ENCODE assay signal across 20 cellular contexts in genomic region chr2:175567435-175568061, GRCh38.
A peak's percentile ranks its signal among the peaks of the same experiment; 100 is the strongest.
DNase-seq lines count a peak whose midpoint lies in the region; ATAC-seq and TF ChIP-seq lines count a peak whose summit lies in the region.
"Had no signal": no experiment of that assay in that cellular context is flagged by ENCODE, and none has a peak within 500 bp of the region (broad histone marks: within the 10 kb centered on the region; RNA-seq: fewer than 3 reads in every experiment).

No MANE protein-coding gene starts in this region.

- H3K4me2 ChIP-seq in MM.1S (ENCODE audit: low read depth, low read length) = peak overlapping the region; percentile 28; the same call in 1 of the 2 replicates
- H3K4me2 ChIP-seq in neural progenitor cell = no peak overlapping the region
- H3K4me2 ChIP-seq: BLaER1 had no signal

- DNase-seq in NOMO-1 treated with DMSO at 0.1 percent for 48 hours (lab: John Stamatoyannopoulos, UW; ENCODE audit: unreplicated experiment) (peak; percentile 27), NOMO-1 treated with dmso at 0.1 percent for 144 hours (lab: John Stamatoyannopoulos, UW; ENCODE audit: unreplicated experiment) (no peak), MM.1S (peak; percentile 22), endodermal cell (peak; percentile 60), neural progenitor cell (ENCODE audit: low spot score) (no peak), SHP77 treated with DMSO at 0.1 percent for 48 hours (lab: John Stamatoyannopoulos, UW) (no peak), GM19240 (ENCODE audit: insufficient read length, low spot score) (no peak)
- DNase-seq: 8988T; activated CD8-positive, alpha-beta T cell treated with anti-CD3 and anti-CD28 coated beads, Interleukin-2, amount 10 ng/mL, durations not matched to agents 7 days and 5 days; activated T-cell treated with anti-CD3 and anti-CD28 coated beads, Interleukin-2, amount 50 U/mL, for 72 hours; dorsolateral prefrontal cortex; erythroblast; naive thymus-derived CD4-positive, alpha-beta T cell; NCI-H187 treated with DMSO at 0.1 percent for 48 hours; tibial artery had no signal

- H3K4me1 ChIP-seq in MM.1S (ENCODE audit: low read length) = no peaks in the 10 kb centered on the region
- no peaks in the 10 kb centered on the region for H3K4me1 ChIP-seq in endodermal cell (ENCODE audit: control insufficient read depth, insufficient read depth, low read length)
- peaks cover 8% of the 10 kb centered on the region for H3K4me1 ChIP-seq in neural progenitor cell
- H3K4me1 ChIP-seq: BLaER1, breast epithelium, prostate gland, tibial artery had no signal

- H3F3A ChIP-seq in MM.1S (ENCODE audit: insufficient read depth, low read length) = no peaks in the 10 kb centered on the region
- no peaks in the 10 kb centered on the region for H3F3A ChIP-seq in neural progenitor cell (ENCODE audit: low read depth)

- ATAC-seq in HG03280 (IDR thresholded peaks at IDR 0.05; ENCODE audit: unreplicated experiment) = no peak
- ATAC-seq: activated CD8-positive, alpha-beta T cell treated with anti-CD3 and anti-CD28 coated beads, Interleukin-2, amount 10 ng/mL, durations not matched to agents 7 days and 5 days; activated T-cell treated with anti-CD3 and anti-CD28 coated beads, Interleukin-2, amount 50 U/mL, for 72 hours; naive thymus-derived CD4-positive, alpha-beta T cell had no signal

- H3K9me2 ChIP-seq in MM.1S (replicated peaks; ENCODE audit: insufficient read depth, low read length) = no peaks in the 10 kb centered on the region

- WGBS in endodermal cell (ENCODE audit: insufficient coverage in 1 of 2, insufficient read length in 1 of 2), 2 experiments = 64% methylated on average over 4 of the region's 4 CpGs; no CpG with 5 or more reads in 1 of the 2 experiments

- H3K27me3 Mint-ChIP-seq in endodermal cell (ENCODE audit: insufficient read depth) = no peaks in the 10 kb centered on the region
- no peaks in the 10 kb centered on the region for H3K27me3 Mint-ChIP-seq in neural progenitor cell (ENCODE audit: insufficient read depth, low read depth)

- H3K27me3 ChIP-seq in MM.1S (replicated peaks; ENCODE audit: insufficient read depth, low read length) (no peaks in the 10 kb centered on the region), endodermal cell (ENCODE audit: control insufficient read depth, insufficient read depth, low read length, poor library complexity, severe bottlenecking) (no peaks in the 10 kb centered on the region), neural progenitor cell (no peaks in the 10 kb centered on the region)
- H3K27me3 ChIP-seq: BLaER1, breast epithelium, tibial artery had no signal

- H4K20me1 ChIP-seq in MM.1S (ENCODE audit: insufficient read depth, low read length) = no peaks in the 10 kb centered on the region
- no peaks in the 10 kb centered on the region for H4K20me1 ChIP-seq in neural progenitor cell (ENCODE audit: low read depth)
- H4K20me1 ChIP-seq: BLaER1 had no signal

- H3K9ac ChIP-seq in MM.1S (ENCODE audit: low read length) = no peak overlapping the region
- no peak overlapping the region for H3K9ac ChIP-seq in endodermal cell (ENCODE audit: extremely low read depth, low read length, poor library complexity, severe bottlenecking)
- no peak overlapping the region for H3K9ac ChIP-seq in neural progenitor cell
- H3K9ac ChIP-seq: BLaER1 had no signal

- H2AFZ ChIP-seq in MM.1S (ENCODE audit: low read length) (peak overlapping the region; percentile 73), neural progenitor cell (replicated peaks) (no peak overlapping the region)

- no peaks in the 10 kb centered on the region for H3K9me3 Mint-ChIP-seq in endodermal cell
- H3K9me3 Mint-ChIP-seq in neural progenitor cell = no peaks in the 10 kb centered on the region
- H3K9me3 Mint-ChIP-seq: activated T-cell treated with anti-CD3 and anti-CD28 coated beads, Interleukin-2, amount 50 U/mL, for 72 hours; T-helper 1 cell treated with Interleukin-12 subunit alpha and Interleukin-12 subunit beta and Interleukin-4 antibody, amounts not matched to agents 30 μg/mL and 1 μg/mL, for 36 hours had no signal

- H3K36me3 Mint-ChIP-seq in endodermal cell (ENCODE audit: low read depth) = no peaks in the 10 kb centered on the region
- no peaks in the 10 kb centered on the region for H3K36me3 Mint-ChIP-seq in neural progenitor cell
- H3K36me3 Mint-ChIP-seq: naive thymus-derived CD4-positive, alpha-beta T cell had no signal

- no peak for TF ChIP-seq CTCF in MM.1S (IDR thresholded peaks at IDR 0.05; ENCODE audit: low read length)
- no peak for TF ChIP-seq CTCF in endodermal cell (conservative IDR thresholded peaks at IDR 0.05)
- TF ChIP-seq CTCF in neural progenitor cell (IDR thresholded peaks at IDR 0.05) = no peak

- no peaks in the 10 kb centered on the region for H3K9me3 ChIP-seq in MM.1S (replicated peaks; ENCODE audit: insufficient read depth, low read length)
- no peaks in the 10 kb centered on the region for H3K9me3 ChIP-seq in endodermal cell (ENCODE audit: control insufficient read depth, low read length)
- no peaks in the 10 kb centered on the region for H3K9me3 ChIP-seq in neural progenitor cell (ENCODE audit: low read depth)
- H3K9me3 ChIP-seq: BLaER1, breast epithelium, prostate gland, tibial artery had no signal

- H3K36me3 ChIP-seq in MM.1S (replicated peaks; ENCODE audit: insufficient read depth, low read length) (no peaks in the 10 kb centered on the region), endodermal cell (ENCODE audit: control insufficient read depth, insufficient read depth, low read length) (no peaks in the 10 kb centered on the region), neural progenitor cell (no peaks in the 10 kb centered on the region)
- H3K36me3 ChIP-seq: BLaER1, breast epithelium, prostate gland, tibial artery had no signal

- H3K4me3 Mint-ChIP-seq in endodermal cell (no peak overlapping the region), neural progenitor cell (no peak overlapping the region)
- H3K4me3 Mint-ChIP-seq: activated CD8-positive, alpha-beta T cell treated with anti-CD3 and anti-CD28 coated beads, Interleukin-2, amount 10 ng/mL, durations not matched to agents 7 days and 5 days; activated T-cell treated with anti-CD3 and anti-CD28 coated beads, Interleukin-2, amount 50 U/mL, for 72 hours; naive thymus-derived CD4-positive, alpha-beta T cell; T-helper 1 cell treated with Interleukin-12 subunit alpha and Interleukin-12 subunit beta and Interleukin-4 antibody, amounts not matched to agents 30 μg/mL and 1 μg/mL, for 36 hours had no signal

- H3K4me1 Mint-ChIP-seq in endodermal cell = peaks cover 11% of the 10 kb centered on the region
- no peaks in the 10 kb centered on the region for H3K4me1 Mint-ChIP-seq in neural progenitor cell

- H3K27ac ChIP-seq in MM.1S (ENCODE audit: low read length) = no peak overlapping the region
- no peak overlapping the region for H3K27ac ChIP-seq in endodermal cell (ENCODE audit: low read depth, low read length)
- no peak overlapping the region for H3K27ac ChIP-seq in neural progenitor cell
- H3K27ac ChIP-seq: BLaER1, breast epithelium, prostate gland, tibial artery had no signal

- H3K27ac Mint-ChIP-seq in endodermal cell (no peak overlapping the region), neural progenitor cell (peak overlapping the region; percentile 79)
- H3K27ac Mint-ChIP-seq: activated CD8-positive, alpha-beta T cell treated with anti-CD3 and anti-CD28 coated beads, Interleukin-2, amount 10 ng/mL, durations not matched to agents 7 days and 5 days; activated T-cell treated with anti-CD3 and anti-CD28 coated beads, Interleukin-2, amount 50 U/mL, for 72 hours; naive thymus-derived CD4-positive, alpha-beta T cell; T-helper 1 cell treated with Interleukin-12 subunit alpha and Interleukin-12 subunit beta and Interleukin-4 antibody, amounts not matched to agents 30 μg/mL and 1 μg/mL, for 36 hours had no signal

- H3K4me3 ChIP-seq in MM.1S (ENCODE audit: low read length) (no peak overlapping the region), endodermal cell (ENCODE audit: low read length) (no peak overlapping the region), neural progenitor cell (no peak overlapping the region)
- H3K4me3 ChIP-seq: BLaER1, breast epithelium, dorsolateral prefrontal cortex, prostate gland, tibial artery had no signal

- H3K79me2 ChIP-seq in MM.1S (ENCODE audit: low read length) = no peaks in the 10 kb centered on the region
- no peaks in the 10 kb centered on the region for H3K79me2 ChIP-seq in neural progenitor cell (ENCODE audit: low read depth)

Comparison
In these comparisons a context has a peak if more than half of its experiments do, and no peak if none do; other contexts are left out.
1. DNase-seq: peak in NOMO-1 treated with DMSO at 0.1 percent for 48 hours (single experiment), MM.1S (single experiment) and endodermal cell (single experiment); none in NOMO-1 treated with dmso at 0.1 percent for 144 hours (single experiment), neural progenitor cell (single experiment), SHP77 treated with DMSO at 0.1 percent for 48 hours (single experiment) and GM19240 (single experiment).